In genomic region chr6:1570848-1571247, GRCh38 we compare ENCODE assay signal across 33 cellular contexts. TPM values are rescaled to one million over a fixed set of nuclear protein-coding genes. Genes with fewer than 3 reads are reported as not detected.
"Had no signal": no experiment of that assay in that cellular context is flagged by ENCODE, and none has a peak within 500 bp of the region (broad histone marks: within the 10 kb centered on the region; RNA-seq: fewer than 3 reads in every experiment).

No MANE protein-coding gene starts in this region.

- H3K9me3 ChIP-seq: body of pancreas, breast epithelium had no signal

- H3K4me3 ChIP-seq: adrenal gland, ascending aorta, body of pancreas, breast epithelium, cardiac muscle cell had no signal

- H3K27ac ChIP-seq: adrenal gland, ascending aorta, body of pancreas, brain microvascular endothelial cell, breast epithelium, cardiac muscle cell had no signal

- H3K27me3 ChIP-seq: adrenal gland, ascending aorta, body of pancreas, brain microvascular endothelial cell, breast epithelium, cardiac muscle cell had no signal

- H3K4me1 ChIP-seq: adrenal gland, body of pancreas had no signal

- DNase-seq: activated effector memory CD4-positive, alpha-beta T cell treated with anti-CD3 and anti-CD28 coated beads, Interleukin-2, amount 50 U/mL, for 16 hours; activated effector memory CD4-positive, alpha-beta T cell treated with Interleukin-2 at 50 U/mL for 16 hours; activated gamma-delta T cell; activated gamma-delta T cell treated with Interleukin-2 at 50 U/mL for 16 hours; activated naive CD4-positive, alpha-beta T cell; activated naive CD4-positive, alpha-beta T cell treated with anti-CD3 and anti-CD28 coated beads for 36 hours; activated naive CD4-positive, alpha-beta T cell treated with anti-CD3 and anti-CD28 coated beads, Interleukin-2, amount 10 ng/mL, durations not matched to agents 7 days and 5 days; activated naive CD4-positive, alpha-beta T cell treated with anti-CD3 and anti-CD28 coated beads, Interleukin-2, amount 50 U/mL, for 16 hours; activated naive CD4-positive, alpha-beta T cell treated with Interleukin-2 at 50 U/mL for 16 hours; activated naive CD8-positive, alpha-beta T cell treated with anti-CD3 and anti-CD28 coated beads for 36 hours; activated naive CD8-positive, alpha-beta T cell treated with anti-CD3 and anti-CD28 coated beads, Interleukin-2, amount 10 ng/mL, durations not matched to agents 7 days and 5 days; activated naive CD8-positive, alpha-beta T cell treated with anti-CD3 and anti-CD28 coated beads, Interleukin-2, amount 50 U/mL, for 24 hours; activated T-cell treated with anti-CD3 and anti-CD28 coated beads, Interleukin-2, amount 50 U/mL, for 1 hour; activated T-cell treated with anti-CD3 and anti-CD28 coated beads, Interleukin-2, amount 50 U/mL, for 24 hours; activated T-cell treated with anti-CD3 and anti-CD28 coated beads, Interleukin-2, amount 50 U/mL, for 4 hours; activated T-cell treated with anti-CD3 and anti-CD28 coated beads, Interleukin-2, amount 50 U/mL, for 48 hours; activated T-cell treated with anti-CD3 and anti-CD28 coated beads, Interleukin-2, amount 50 U/mL, for 72 hours; adrenal gland; amniotic stem cell; amygdala; anterior cingulate cortex; aorta; body of pancreas; brain microvascular endothelial cell; caudate nucleus; central memory CD4-positive, alpha-beta T cell; cerebellar nuclear complex had no signal

- FAIRE-seq: astrocyte had no signal

- ATAC-seq: activated naive CD4-positive, alpha-beta T cell treated with anti-CD3 and anti-CD28 coated beads, Interleukin-2, amount 50 U/mL, for 72 hours; activated naive CD8-positive, alpha-beta T cell treated with anti-CD3 and anti-CD28 coated beads, Interleukin-2, amount 50 U/mL, for 24 hours; activated T-cell treated with anti-CD3 and anti-CD28 coated beads, Interleukin-2, amount 50 U/mL, for 4 hours; activated T-cell treated with anti-CD3 and anti-CD28 coated beads, Interleukin-2, amount 50 U/mL, for 72 hours; activated T-helper 17 cell treated with anti-CD3 and anti-CD28 coated beads, Interleukin-2, amount 50 U/mL, for 72 hours; body of pancreas had no signal

- H3K36me3 ChIP-seq: adrenal gland, ascending aorta, brain microvascular endothelial cell, breast epithelium, cardiac muscle cell had no signal

RNA-seq across cellular contexts. Expression of gene FOXC1, which starts 38.9 kb away (rescaled TPM):
- total RNA-seq: activated naive CD4-positive, alpha-beta T cell treated with anti-CD3 and anti-CD28 coated beads for 36 hours; activated naive CD8-positive, alpha-beta T cell treated with anti-CD3 and anti-CD28 coated beads for 36 hours; activated naive CD8-positive, alpha-beta T cell treated with anti-CD3 and anti-CD28 coated beads, Interleukin-2, amount 10 ng/mL, durations not matched to agents 7 days and 5 days; activated T-helper 17 cell treated with anti-CD3 and anti-CD28 coated beads, Interleukin-2, amount 50 U/mL, for 72 hours had no signal
